ENCODE assay signal across 8 cellular contexts in genomic region chr9:112378441-112379176, GRCh38. TPM values are rescaled to one million over a fixed set of nuclear protein-coding genes. Genes with fewer than 3 reads are reported as not detected.
DNase-seq lines count a peak whose midpoint lies in the region; ATAC-seq and TF ChIP-seq lines count a peak whose summit lies in the region.

No MANE protein-coding gene starts in this region.

- intact Hi-C loops in body of pancreas (cut with DNase I): loop anchor here (10.0 kb wide), 1 partner anchor 284 kb away; no protein-coding TSS in a partner anchor
- intact Hi-C loops in left colon (cut with DNase I, micrococcal nuclease): loop anchor here in 1 of 2 donors (10.0 kb wide), 1 partner anchor 336 kb away; the partner anchor contains the start of gene INIP

- WGBS in body of pancreas, 2 donors: 2 to 9% methylated on average over 17 to 24 of the region's 24 CpGs

- TF ChIP-seq POLR2A in body of pancreas (IDR thresholded peaks at IDR 0.05): peak in 1 of 3 donors; percentile 7

- H3K4me3 ChIP-seq in body of pancreas: peak overlapping the region; percentile 15 to 50

- H3K27ac ChIP-seq in body of pancreas: peak overlapping the region; percentile 95 to 98 (median 98)

- no peaks in the 10 kb centered on the region for H3K9me3 ChIP-seq in body of pancreas

- no peaks in the 10 kb centered on the region for H3K36me3 ChIP-seq in body of pancreas (replicated peaks in 1 of 2; ENCODE audit: insufficient read depth in 1 of 2, low read depth in 2 of 2)

- H3K27me3 ChIP-seq in body of pancreas: no peaks in the 10 kb centered on the region

- ATAC-seq in HG02798 (IDR thresholded peaks at IDR 0.05; ENCODE audit: poor library complexity, unreplicated experiment): peak; percentile 6
- ATAC-seq in body of pancreas: no peak
- peak; percentile 34 for ATAC-seq in left colon

- H3K4me1 ChIP-seq in body of pancreas: peaks cover 34% of the 10 kb centered on the region

- TF ChIP-seq CTCF in body of pancreas (IDR thresholded peaks at IDR 0.05): no peak

- DNase-seq in DMS 273 (lab: John Stamatoyannopoulos, UW; ENCODE audit: unreplicated experiment) (peak; percentile 37), DMS 273 treated with DMSO at 0.1 percent for 48 hours (lab: John Stamatoyannopoulos, UW) (no peak), OCI-M1 (lab: John Stamatoyannopoulos, UW) (peak; percentile 70), body of pancreas (peak in 3 of 4 donors; percentile 17 to 36 (median 24)), left colon (peak; percentile 47 to 57), globus pallidus (ENCODE audit: low spot score) (no peak)
- DNase-seq in stimulated activated CD8-positive, alpha-beta memory T cell treated with anti-CD3 and anti-CD28 coated beads, Interleukin-12 subunit alpha, Interleukin-12 subunit beta, amount 100 ng/mL, for 4 hours (ENCODE audit: low read depth): peak; percentile 7

RNA-seq across cellular contexts. Expression of gene HSDL2, which starts 1.3 kb away (rescaled TPM):
- total RNA-seq in body of pancreas: 10 to 100 TPM; 20.5 to 22.7 TPM
- total RNA-seq in left colon: 10 to 100 TPM; 41.1 to 54.4 TPM

RNA-seq across cellular contexts. Expression of gene PTBP3, which starts 45.2 kb away (rescaled TPM):
- total RNA-seq in body of pancreas (100 to 1,000 TPM in 1 of 2 donors, 10 to 100 TPM in 1; 30.4 to 122 TPM), left colon (100 to 1,000 TPM; 117 to 126 TPM)

Comparison
In these comparisons a context has a peak if more than half of its experiments do, and no peak if none do; other contexts are left out.
1. DNase-seq: peak in DMS 273 (single experiment), OCI-M1 (single experiment), body of pancreas (3 of 4), left colon (2 of 2) and stimulated activated CD8-positive, alpha-beta memory T cell treated with anti-CD3 and anti-CD28 coated beads, Interleukin-12 subunit alpha, Interleukin-12 subunit beta, amount 100 ng/mL, for 4 hours (single experiment); none in DMS 273 treated with DMSO at 0.1 percent for 48 hours (single experiment) and globus pallidus (single experiment).